In the genomic region with DNA sequence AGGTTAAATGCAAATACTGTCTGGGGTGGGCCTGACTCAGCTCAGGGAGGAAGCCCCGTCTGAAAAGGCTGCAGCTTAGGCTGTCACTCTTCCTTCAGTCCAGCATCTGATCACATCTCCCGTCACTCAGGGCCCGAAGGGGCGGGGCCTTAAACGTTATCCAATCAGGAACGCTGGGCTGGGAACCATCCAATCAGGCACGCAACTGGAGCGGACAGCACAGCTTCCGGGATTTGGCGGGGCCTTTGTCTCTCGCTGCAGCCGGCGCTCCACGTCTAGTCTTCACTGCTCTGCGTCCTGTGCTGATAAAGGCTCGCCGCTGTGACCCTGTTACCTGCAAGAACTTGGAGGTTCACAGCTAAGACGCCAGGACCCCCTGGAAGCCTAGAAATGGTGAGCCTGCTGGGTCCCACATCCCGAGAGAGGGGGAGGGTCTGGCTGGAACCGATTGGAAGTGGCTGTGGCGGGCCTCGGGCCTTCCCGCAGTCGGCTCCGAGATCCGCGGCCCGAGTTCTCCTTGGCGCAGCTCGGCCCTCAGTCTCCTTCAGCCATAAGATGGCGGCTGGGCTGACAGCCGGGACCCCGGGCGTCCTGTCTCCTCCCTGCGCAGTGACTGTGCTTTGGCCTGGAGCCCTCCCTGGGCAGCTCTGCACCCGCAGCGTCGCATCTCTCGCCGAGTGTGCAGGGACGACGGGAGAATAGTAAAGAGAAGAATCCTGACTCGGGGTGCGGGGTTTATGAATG, we compare ENCODE assay signal across 1 cellular context.
TF ChIP-seq lines count a peak whose summit lies in the region.

Gene ZNF92, plus strand, starts transcription at position 248 of the 744 bp plus-strand sequence. Its CDS starts 143 bp downstream, at position 391.

TF ChIP-seq in GM12878, 131 proteins besides CTCF, POLR2A, EP300 and RAD21 (continued from another document):
- TF ChIP-seq NFYA (IDR thresholded peaks at IDR 0.05; ENCODE audit: borderline replicate concordance, low read depth, low read length) (peak; percentile 74; the same call in 1 of the 2 replicates), LARP7 (IDR thresholded peaks at IDR 0.05) (peak; percentile 84), CBFB (IDR thresholded peaks at IDR 0.05; ENCODE audit: low read depth) (peak; percentile 60; the same call in 1 of the 2 replicates), POLR2AphosphoS2 (IDR thresholded peaks at IDR 0.05; ENCODE audit: low read depth, low read length) (peak; percentile 88), BCL11A (IDR thresholded peaks at IDR 0.05; ENCODE audit: low read depth, low read length) (0 out of 2 replicates have a peak, but pooled peaks have one; percentile 9), NBN (IDR thresholded peaks at IDR 0.05) (peak; percentile 79), POU2F2 (IDR thresholded peaks at IDR 0.05; ENCODE audit: borderline replicate concordance, low read depth, low read length) (peak; percentile 85; the same call in 2 of the 3 replicates), RUNX3 (IDR thresholded peaks at IDR 0.05; ENCODE audit: low read length) (0 out of 2 replicates have a peak, but pooled peaks have one; percentile 16), E4F1 (IDR thresholded peaks at IDR 0.05; ENCODE audit: borderline replicate concordance, partially characterized antibody) (peak; percentile 50), TARDBP (IDR thresholded peaks at IDR 0.05; ENCODE audit: borderline replicate concordance) (0 out of 2 replicates have a peak, but pooled peaks have one; percentile 17), CREM (IDR thresholded peaks at IDR 0.05; ENCODE audit: low read depth) (peak; percentile 60; the same call in 1 of the 2 replicates), E2F4 (IDR thresholded peaks at IDR 0.05; ENCODE audit: low read depth, low read length) (peak; percentile 76; the same call in 1 of the 2 replicates), TCF3 (IDR thresholded peaks at IDR 0.05; ENCODE audit: borderline replicate concordance, insufficient read depth, low read depth, low read length) (no peak), NR2C1 (IDR thresholded peaks at IDR 0.05) (no peak), RB1 (IDR thresholded peaks at IDR 0.05; ENCODE audit: borderline replicate concordance) (peak; percentile 62; the same call in 1 of the 2 replicates), SIN3A (IDR thresholded peaks at IDR 0.05; ENCODE audit: low read depth, low read length) (peak; percentile 93), YY1 (IDR thresholded peaks at IDR 0.05; ENCODE audit: low read depth, low read length) (peak; percentile 89), IKZF1 (conservative IDR thresholded peaks at IDR 0.05) (peak; percentile 59), TCF12 (IDR thresholded peaks at IDR 0.05; ENCODE audit: low read depth, low read length) (peak; percentile 72; the same call in 1 of the 2 replicates), HCFC1 (IDR thresholded peaks at IDR 0.05; ENCODE audit: low read length) (peak; percentile 47), KLF5 (IDR thresholded peaks at IDR 0.05; ENCODE audit: partially characterized antibody) (peak; percentile 23)
- TF ChIP-seq, protein P1, sequence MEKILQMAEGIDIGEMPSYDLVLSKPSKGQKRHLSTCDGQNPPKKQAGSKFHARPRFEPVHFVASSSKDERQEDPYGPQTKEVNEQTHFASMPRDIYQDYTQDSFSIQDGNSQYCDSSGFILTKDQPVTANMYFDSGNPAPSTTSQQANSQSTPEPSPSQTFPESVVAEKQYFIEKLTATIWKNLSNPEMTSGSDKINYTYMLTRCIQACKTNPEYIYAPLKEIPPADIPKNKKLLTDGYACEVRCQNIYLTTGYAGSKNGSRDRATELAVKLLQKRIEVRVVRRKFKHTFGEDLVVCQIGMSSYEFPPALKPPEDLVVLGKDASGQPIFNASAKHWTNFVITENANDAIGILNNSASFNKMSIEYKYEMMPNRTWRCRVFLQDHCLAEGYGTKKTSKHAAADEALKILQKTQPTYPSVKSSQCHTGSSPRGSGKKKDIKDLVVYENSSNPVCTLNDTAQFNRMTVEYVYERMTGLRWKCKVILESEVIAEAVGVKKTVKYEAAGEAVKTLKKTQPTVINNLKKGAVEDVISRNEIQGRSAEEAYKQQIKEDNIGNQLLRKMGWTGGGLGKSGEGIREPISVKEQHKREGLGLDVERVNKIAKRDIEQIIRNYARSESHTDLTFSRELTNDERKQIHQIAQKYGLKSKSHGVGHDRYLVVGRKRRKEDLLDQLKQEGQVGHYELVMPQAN (conservative IDR thresholded peaks at IDR 0.05): peak; percentile 98
